Comparison of ENCODE assay signal across 24 cellular contexts in the genomic region with DNA sequence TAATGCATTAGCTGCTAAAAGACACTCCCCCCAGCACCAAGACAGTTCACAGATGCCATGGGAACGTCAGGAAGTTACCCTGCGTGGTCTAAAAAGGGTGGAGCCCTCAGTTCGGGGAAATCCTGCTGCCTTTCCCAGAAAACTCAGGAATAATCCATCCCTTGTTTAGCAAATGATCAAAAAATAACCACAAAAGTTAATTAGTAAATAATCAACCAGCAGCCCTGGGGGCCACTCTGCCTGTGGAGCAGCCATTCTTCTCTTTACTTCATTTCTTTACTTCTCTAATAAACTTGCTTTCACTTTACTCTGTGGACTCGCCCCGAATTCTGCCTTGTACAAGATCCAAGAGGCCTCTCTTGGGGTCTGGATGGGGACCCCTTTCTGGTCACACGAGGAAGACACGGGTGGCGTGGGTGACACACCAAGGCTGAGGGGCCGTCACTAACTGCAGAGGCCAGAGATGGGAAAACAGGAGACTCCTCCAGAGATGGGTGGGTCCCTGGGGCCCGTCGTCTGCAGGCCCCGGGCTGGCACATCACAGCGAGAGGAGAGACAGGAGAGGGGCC.
"Had no signal": no experiment of that assay in that cellular context is flagged by ENCODE, and none has a peak within 500 bp of the region (broad histone marks: within the 10 kb centered on the region; RNA-seq: fewer than 3 reads in every experiment).

No MANE protein-coding gene starts in this region.

- H3K4me1 ChIP-seq: psoas muscle, right lobe of liver had no signal

- H3K27me3 ChIP-seq: ovary had no signal

- H3K27ac ChIP-seq: dorsolateral prefrontal cortex, hepatocyte, lower lobe of right lung, ovary, psoas muscle, right lobe of liver, suprapubic skin, transverse colon, upper lobe of right lung, uterus had no signal

- H3K36me3 ChIP-seq: lower lobe of right lung, ovary, right lobe of liver, suprapubic skin, transverse colon, upper lobe of right lung, uterus had no signal

- H3K27ac Mint-ChIP-seq: nephron progenitor cell; stimulated activated naive CD8-positive, alpha-beta T cell treated with anti-CD3 and anti-CD28 coated beads, Interleukin-15, amount 100 ng/mL, for 72 hours had no signal

- H3K4me3 ChIP-seq: dorsolateral prefrontal cortex, hepatocyte, lower lobe of right lung, ovary, psoas muscle, right lobe of liver, suprapubic skin, transverse colon, upper lobe of right lung, uterus had no signal

- DNase-seq: effector CD4-positive, alpha-beta T cell; head of caudate nucleus; left ventricle myocardium superior; lower lobe of right lung; naive thymus-derived CD8-positive, alpha-beta T cell; nephron progenitor cell; occipital lobe; ovary; psoas muscle; right lobe of liver; small intestine; stimulated activated CD4-positive, alpha-beta T cell treated with anti-CD3 and anti-CD28 coated beads, Interleukin-15, amount 100 ng/mL, for 24 hours; stimulated activated CD4-positive, alpha-beta T cell treated with anti-CD3 and anti-CD28 coated beads, Interleukin-2, amount 100 ng/mL, for 48 hours; stimulated activated CD8-positive, alpha-beta memory T cell treated with anti-CD3 and anti-CD28 coated beads, Interleukin-4, amount 100 ng/mL, for 48 hours; stimulated activated naive CD4-positive, alpha-beta T cell; stimulated activated naive CD8-positive, alpha-beta T cell treated with anti-CD3 and anti-CD28 coated beads, Interleukin-15, amount 100 ng/mL, for 72 hours; transverse colon; uterus had no signal

- H3K4me3 Mint-ChIP-seq: naive thymus-derived CD8-positive, alpha-beta T cell; nephron progenitor cell; stimulated activated naive CD8-positive, alpha-beta T cell treated with anti-CD3 and anti-CD28 coated beads, Interleukin-15, amount 100 ng/mL, for 72 hours had no signal

- H3K9me3 ChIP-seq: lower lobe of right lung, ovary, psoas muscle, right lobe of liver, suprapubic skin, transverse colon, upper lobe of right lung, uterus had no signal

- H3K9me3 Mint-ChIP-seq: stimulated activated naive CD8-positive, alpha-beta T cell treated with anti-CD3 and anti-CD28 coated beads, Interleukin-15, amount 100 ng/mL, for 72 hours had no signal

- FAIRE-seq: colon, frontal cortex, small intestine had no signal

- H3K36me3 Mint-ChIP-seq: naive thymus-derived CD8-positive, alpha-beta T cell had no signal

- H3K4me2 ChIP-seq: hepatocyte had no signal
